ENCODE assay signal across 19 cellular contexts in the genomic region with DNA sequence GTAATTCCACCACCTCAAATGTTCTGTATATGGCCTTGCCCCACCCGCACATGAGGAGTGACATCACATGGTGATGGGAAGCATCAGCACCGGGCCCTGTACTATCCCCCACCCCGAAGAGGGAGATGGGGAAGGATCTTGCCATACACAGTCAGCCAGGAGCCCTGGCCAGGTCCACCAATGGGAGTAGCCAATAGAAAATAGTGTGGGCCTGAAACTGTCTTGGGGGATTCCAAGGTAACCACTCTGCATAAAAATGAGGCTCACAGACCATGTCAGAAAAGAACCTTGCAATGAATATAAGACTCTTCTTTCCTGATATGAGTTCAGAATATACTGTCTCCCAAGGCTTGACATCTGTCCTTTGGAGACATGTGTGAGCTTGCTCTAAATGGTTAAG. TPM values are rescaled to one million over a fixed set of nuclear protein-coding genes. Genes with fewer than 3 reads are reported as not detected.
DNase-seq lines count a peak whose midpoint lies in the region; ATAC-seq and TF ChIP-seq lines count a peak whose summit lies in the region.
"Had no signal": no experiment of that assay in that cellular context is flagged by ENCODE, and none has a peak within 500 bp of the region (broad histone marks: within the 10 kb centered on the region; RNA-seq: fewer than 3 reads in every experiment).

No MANE protein-coding gene starts in this region.

- ATAC-seq in GM19351 (IDR thresholded peaks at IDR 0.05; ENCODE audit: unreplicated experiment) (peak; percentile 54), HG02870 (IDR thresholded peaks at IDR 0.05; ENCODE audit: unreplicated experiment) (peak; percentile 64), memory B cell (ENCODE audit: low read depth) (no peak), GM21423 (IDR thresholded peaks at IDR 0.05; ENCODE audit: unreplicated experiment) (no peak)
- no peak for ATAC-seq in CD4-positive, alpha-beta T cell (ENCODE audit: poor library complexity)
- ATAC-seq: A549, HepG2 had no signal

- no peak overlapping the region for H3K27ac Mint-ChIP-seq in memory B cell
- H3K27ac Mint-ChIP-seq in CD4-positive, alpha-beta T cell: no peak overlapping the region

- CTCF ChIA-PET in CD4-positive, alpha-beta T cell (lab: Charles Lee): no interaction called here

- no peaks in the 10 kb centered on the region for H3K27me3 ChIP-seq in GM06990 (replicated peaks; ENCODE audit: control insufficient read depth, insufficient read depth, low read length)
- H3K27me3 ChIP-seq in CD4-positive, alpha-beta T cell (ENCODE audit: control insufficient read depth, insufficient read depth, low read length): no peaks in the 10 kb centered on the region
- H3K27me3 ChIP-seq: adrenal gland, MG63 had no signal

- peaks cover 33% of the 10 kb centered on the region for H3K4me1 Mint-ChIP-seq in memory B cell
- peaks cover 36% of the 10 kb centered on the region for H3K4me1 Mint-ChIP-seq in CD4-positive, alpha-beta T cell (ENCODE audit: low read depth)

- no peak for TF ChIP-seq CTCF in GM06990 (IDR thresholded peaks at IDR 0.05; ENCODE audit: insufficient read depth, low read length, poor library complexity, severe bottlenecking)
- TF ChIP-seq CTCF in CD4-positive, alpha-beta T cell (IDR thresholded peaks at IDR 0.05): no peak

- H3K36me3 Mint-ChIP-seq in memory B cell: no peaks in the 10 kb centered on the region
- H3K36me3 Mint-ChIP-seq in CD4-positive, alpha-beta T cell (ENCODE audit: low read depth): no peaks in the 10 kb centered on the region

- no peaks in the 10 kb centered on the region for H3K36me3 ChIP-seq in GM06990 (ENCODE audit: control insufficient read depth, insufficient read depth, low read length)
- H3K36me3 ChIP-seq: adrenal gland, MG63 had no signal

- peaks cover 3% of the 10 kb centered on the region for H3K9me3 Mint-ChIP-seq in memory B cell
- no peaks in the 10 kb centered on the region for H3K9me3 Mint-ChIP-seq in CD4-positive, alpha-beta T cell

- DNase-seq in GM06990 (ENCODE audit: extremely low read depth, insufficient read length) (peak; percentile 50), memory B cell (ENCODE audit: low spot score in 2 of 2) (no peak), LoVo (ENCODE audit: low spot score) (no peak)
- DNase-seq in CD4-positive, alpha-beta T cell: no peak
- DNase-seq in activated CD4-positive, CD25-positive, alpha-beta regulatory T cell (lab: John Stamatoyannopoulos, UW): no peak
- DNase-seq: activated CD8-positive, alpha-beta memory T cell treated with anti-CD3 and anti-CD28 coated beads, Interleukin-2, amount 50 U/mL, for 48 hours; activated gamma-delta T cell treated with Interleukin-2 at 50 U/mL for 16 hours; adrenal gland; C1 segment of cervical spinal cord; dermis blood vessel endothelial cell; MG63; NCI-H1436; NCI-H526 had no signal

- POLR2A ChIA-PET in CD4-positive, alpha-beta T cell (lab: Charles Lee): no interaction called here

- peak overlapping the region; percentile 43 for H3K4me3 Mint-ChIP-seq in memory B cell
- no peak overlapping the region for H3K4me3 Mint-ChIP-seq in CD4-positive, alpha-beta T cell

- no peaks in the 10 kb centered on the region for H3K27me3 Mint-ChIP-seq in memory B cell
- H3K27me3 Mint-ChIP-seq in CD4-positive, alpha-beta T cell: peaks cover 11% of the 10 kb centered on the region

- no peaks in the 10 kb centered on the region for H3K9me3 ChIP-seq in CD4-positive, alpha-beta T cell (ENCODE audit: control insufficient read depth, low read length)
- H3K9me3 ChIP-seq: A549, adrenal gland, MG63 had no signal

- H3K4me3 ChIP-seq in GM06990 (replicated peaks; ENCODE audit: low read depth, low read length): no peak overlapping the region
- H3K4me3 ChIP-seq: A549, adrenal gland, lung, MG63 had no signal

- no peak overlapping the region for H3K27ac ChIP-seq in CD4-positive, alpha-beta T cell (ENCODE audit: low read depth, low read length)
- H3K27ac ChIP-seq: A549, adrenal gland had no signal

- intact Hi-C loops in CD4-positive, alpha-beta T cell (cut with DNase I, micrococcal nuclease): loop anchor here in 1 of 2 experiments (5.0 kb wide), 2 partner anchors 47 to 132 kb away; no protein-coding TSS in a partner anchor

RNA-seq across cellular contexts. Expression of a gene that starts 51.1 kb away (rescaled TPM):
- under 1 TPM; 0.08 to 0.11 TPM for total RNA-seq in CD4-positive, alpha-beta T cell

Comparison
In these comparisons a context has a peak if more than half of its experiments do, and no peak if none do; other contexts are left out.
1. ATAC-seq: peak in GM19351 (single experiment) and HG02870 (single experiment); none in memory B cell (single experiment), GM21423 (single experiment) and CD4-positive, alpha-beta T cell (single experiment).